In genomic region chr18:62784338-62784965, GRCh38 we compare ENCODE assay signal across 9 cellular contexts.
DNase-seq lines count a peak whose midpoint lies in the region; ATAC-seq and TF ChIP-seq lines count a peak whose summit lies in the region.
"Had no signal": no experiment of that assay in that cellular context is flagged by ENCODE, and none has a peak within 500 bp of the region (broad histone marks: within the 10 kb centered on the region; RNA-seq: fewer than 3 reads in every experiment).

No MANE protein-coding gene starts in this region.

- H3K27me3 Mint-ChIP-seq in CD4-positive, CD25-positive, alpha-beta regulatory T cell = no peaks in the 10 kb centered on the region

- peak overlapping the region; percentile 47 for H3K27ac ChIP-seq in CD4-positive, CD25-positive, alpha-beta regulatory T cell (ENCODE audit: insufficient read depth, low read length, poor library complexity, severe bottlenecking)
- H3K27ac ChIP-seq in stomach = peak overlapping the region in 2 of 5 donors; percentile 7 to 24

- no peak for TF ChIP-seq EP300 in stomach (IDR thresholded peaks at IDR 0.05)

- intact Hi-C loops in stomach (cut with DNase I; ENCODE audit: low total_unique reads) = no loop called here

- H3K9me3 ChIP-seq in CD4-positive, CD25-positive, alpha-beta regulatory T cell (ENCODE audit: control insufficient read depth in 2 of 2, low read length in 2 of 2) = no peaks in the 10 kb centered on the region
- no peaks in the 10 kb centered on the region for H3K9me3 ChIP-seq in stomach

- peak overlapping the region; percentile 0 to 89 (median 72) for H3K4me3 Mint-ChIP-seq in CD4-positive, CD25-positive, alpha-beta regulatory T cell

- TF ChIP-seq CTCF in fibroblast of villous mesenchyme (IDR thresholded peaks at IDR 0.05; ENCODE audit: insufficient read depth, low read depth, low read length) (no peak), stomach (IDR thresholded peaks at IDR 0.05) (no peak)

- H3K27ac Mint-ChIP-seq in CD4-positive, CD25-positive, alpha-beta regulatory T cell = peak overlapping the region in 2 of 3 donors; percentile 61 to 74

- H3K4me3 ChIP-seq in CD4-positive, CD25-positive, alpha-beta regulatory T cell (ENCODE audit: low read depth, low read length) = peak overlapping the region; percentile 78
- H3K4me3 ChIP-seq in fibroblast of villous mesenchyme (ENCODE audit: low read depth, low read length) (no peak overlapping the region), stomach (no peak overlapping the region)
- H3K4me3 ChIP-seq: lung had no signal

- no peaks in the 10 kb centered on the region for H3K36me3 Mint-ChIP-seq in CD4-positive, CD25-positive, alpha-beta regulatory T cell

- TF ChIP-seq POLR2A in stomach (IDR thresholded peaks at IDR 0.05) = no peak

- no peaks in the 10 kb centered on the region for H3K9me3 Mint-ChIP-seq in CD4-positive, CD25-positive, alpha-beta regulatory T cell

- H3K4me1 ChIP-seq in CD4-positive, CD25-positive, alpha-beta regulatory T cell (ENCODE audit: control insufficient read depth, insufficient read depth, low read length, poor library complexity, severe bottlenecking) = peaks cover 21% of the 10 kb centered on the region
- H3K4me1 ChIP-seq in stomach = peaks cover 0 to 39% (median 16%) of the 10 kb centered on the region in 4 donors

- DNase-seq in CD4-positive, CD25-positive, alpha-beta regulatory T cell = peak in 2 of 3 donors; percentile 34 to 68
- DNase-seq in RPMI7951 (ENCODE audit: low read depth) (peak; percentile 13), fibroblast of villous mesenchyme (ENCODE audit: low read depth) (peak; percentile 63), iPS-NIHi11 (ENCODE audit: low spot score) (no peak), NCI-H2227 (lab: John Stamatoyannopoulos, UW; ENCODE audit: unreplicated experiment) (no peak), stomach (no peak), mesenteric fat pad (ENCODE audit: low spot score) (no peak)

- peak; percentile 55 to 77 for ATAC-seq in CD4-positive, CD25-positive, alpha-beta regulatory T cell (ENCODE audit: low read depth in 2 of 2)
- ATAC-seq in GM21381 (IDR thresholded peaks at IDR 0.05; ENCODE audit: unreplicated experiment) = peak; percentile 66

- H3K36me3 ChIP-seq in CD4-positive, CD25-positive, alpha-beta regulatory T cell (ENCODE audit: control insufficient read depth, insufficient read depth, low read length) = no peaks in the 10 kb centered on the region
- H3K36me3 ChIP-seq in stomach = no peaks in the 10 kb centered on the region

- no peaks in the 10 kb centered on the region for H3K27me3 ChIP-seq in CD4-positive, CD25-positive, alpha-beta regulatory T cell (ENCODE audit: control insufficient read depth, insufficient read depth, low read length)
- no peaks in the 10 kb centered on the region for H3K27me3 ChIP-seq in stomach

- 50 to 66% (median 64%) methylated on average over 4 of the region's 4 CpGs for WGBS in stomach, 5 donors

- H3K4me1 Mint-ChIP-seq in CD4-positive, CD25-positive, alpha-beta regulatory T cell = peaks cover 24 to 71% (median 55%) of the 10 kb centered on the region in 4 donors

Comparison
In these comparisons a context has a peak if more than half of its experiments do, and no peak if none do; other contexts are left out.
1. DNase-seq: peak in CD4-positive, CD25-positive, alpha-beta regulatory T cell (2 of 3), RPMI7951 (single experiment) and fibroblast of villous mesenchyme (single experiment); none in iPS-NIHi11 (single experiment), NCI-H2227 (single experiment), stomach (single experiment) and mesenteric fat pad (single experiment).